Comparison of ENCODE assay signal across 12 cellular contexts in genomic region chr3:102156426-102156825, GRCh38.
A peak's percentile ranks its signal among the peaks of the same experiment; 100 is the strongest.
DNase-seq lines count a peak whose midpoint lies in the region; ATAC-seq and TF ChIP-seq lines count a peak whose summit lies in the region.
"Had no signal": no experiment of that assay in that cellular context is flagged by ENCODE, and none has a peak within 500 bp of the region (broad histone marks: within the 10 kb centered on the region; RNA-seq: fewer than 3 reads in every experiment).

No MANE protein-coding gene starts in this region.

- DNase-seq in HT1080 (ENCODE audit: low read depth) (peak; percentile 95), brain microvascular endothelial cell (peak; percentile 94), kidney epithelial cell (ENCODE audit: low read depth) (peak; percentile 99), glutamatergic neuron (no peak), NCI-H524 (lab: John Stamatoyannopoulos, UW) (no peak), prostate gland (ENCODE audit: low spot score) (no peak)
- DNase-seq: NCI-H146; stimulated activated CD4-positive, alpha-beta T cell treated with anti-CD3 and anti-CD28 coated beads, Interleukin-4, amount 100 ng/mL, for 1 hour; WERI-Rb-1 had no signal

- no peaks in the 10 kb centered on the region for H3K4me1 Mint-ChIP-seq in glutamatergic neuron (ENCODE audit: low read depth, unreplicated experiment)
- H3K4me1 Mint-ChIP-seq: nephron had no signal

- intact Hi-C loops in prostate gland (cut with DNase I), result no loop called here

- H3K4me1 ChIP-seq in ACC112 (ENCODE audit: control insufficient read depth, insufficient read depth, low read length, unreplicated experiment), result peaks cover 29% of the 10 kb centered on the region
- no peaks in the 10 kb centered on the region for H3K4me1 ChIP-seq in prostate gland (replicated peaks)

- no peaks in the 10 kb centered on the region for H3K79me2 ChIP-seq in ACC112 (ENCODE audit: control insufficient read depth, insufficient read depth, low read length, unreplicated experiment)

- H3K27me3 ChIP-seq in ACC112 (ENCODE audit: insufficient read depth, low read length), result no peaks in the 10 kb centered on the region
- no peaks in the 10 kb centered on the region for H3K27me3 ChIP-seq in brain microvascular endothelial cell (replicated peaks)
- H3K27me3 ChIP-seq in kidney epithelial cell (ENCODE audit: control insufficient read depth, insufficient read depth, low read length), result no peaks in the 10 kb centered on the region
- no peaks in the 10 kb centered on the region for H3K27me3 ChIP-seq in prostate gland (replicated peaks; ENCODE audit: insufficient read depth)

- peaks cover 10% of the 10 kb centered on the region for H3K36me3 Mint-ChIP-seq in glutamatergic neuron (ENCODE audit: unreplicated experiment)

- peak overlapping the region; percentile 36 for H2AFZ ChIP-seq in ACC112 (ENCODE audit: low read length, unreplicated experiment)

- 89% methylated on average over 2 of the region's 2 CpGs for WGBS in prostate gland

- H3K27me3 Mint-ChIP-seq in glutamatergic neuron (ENCODE audit: unreplicated experiment), result no peaks in the 10 kb centered on the region

- H3K27ac Mint-ChIP-seq in glutamatergic neuron (ENCODE audit: unreplicated experiment), result no peak overlapping the region
- H3K27ac Mint-ChIP-seq: nephron had no signal

- TF ChIP-seq CTCF in brain microvascular endothelial cell (IDR thresholded peaks at IDR 0.05; ENCODE audit: low read depth, low read length, missing control alignments) (no peak), kidney epithelial cell (IDR thresholded peaks at IDR 0.05; ENCODE audit: insufficient read depth, low read length, poor library complexity, severe bottlenecking) (no peak), glutamatergic neuron (IDR thresholded peaks at IDR 0.05; ENCODE audit: partially characterized antibody, unreplicated experiment) (no peak), prostate gland (IDR thresholded peaks at IDR 0.05) (no peak)

- H3K4me3 ChIP-seq in ACC112 (ENCODE audit: low read depth, low read length) (no peak overlapping the region), brain microvascular endothelial cell (ENCODE audit: low read depth, low read length) (no peak overlapping the region), kidney epithelial cell (ENCODE audit: low read depth, low read length) (no peak overlapping the region), prostate gland (no peak overlapping the region)

- no peaks in the 10 kb centered on the region for H3K9me3 ChIP-seq in prostate gland

- H3K4me3 Mint-ChIP-seq in glutamatergic neuron (ENCODE audit: unreplicated experiment), result no peak overlapping the region
- H3K4me3 Mint-ChIP-seq: nephron had no signal

- no peak for TF ChIP-seq POLR2A in prostate gland (IDR thresholded peaks at IDR 0.05)

- H3K36me3 ChIP-seq in ACC112 (ENCODE audit: insufficient read depth, low read length) (no peaks in the 10 kb centered on the region), brain microvascular endothelial cell (replicated peaks) (no peaks in the 10 kb centered on the region), kidney epithelial cell (ENCODE audit: control insufficient read depth, insufficient read depth, low read length) (no peaks in the 10 kb centered on the region), prostate gland (no peaks in the 10 kb centered on the region)
- H3K36me3 ChIP-seq: WERI-Rb-1 had no signal

- no peak for ATAC-seq in GM18861 (IDR thresholded peaks at IDR 0.05; ENCODE audit: unreplicated experiment)

- H3K9me3 Mint-ChIP-seq in glutamatergic neuron (ENCODE audit: unreplicated experiment), result no peaks in the 10 kb centered on the region

- in situ Hi-C loops in brain microvascular endothelial cell (cut with HindIII; ENCODE audit: low pct_ligation_motif_present, low sequenced_read_pairs), result no loop called here

- H3K27ac ChIP-seq in ACC112 (ENCODE audit: low read depth, low read length) (peak overlapping the region; percentile 86), brain microvascular endothelial cell (peak overlapping the region; percentile 81), prostate gland (no peak overlapping the region)
- H3K27ac ChIP-seq: WERI-Rb-1 had no signal

Comparison
In these comparisons a context has a peak if more than half of its experiments do, and no peak if none do; other contexts are left out.
1. H3K27ac ChIP-seq: peak in ACC112 (single experiment) and brain microvascular endothelial cell (single experiment); none in prostate gland (0 of 2).
2. DNase-seq: peak in HT1080 (single experiment), brain microvascular endothelial cell (single experiment) and kidney epithelial cell (single experiment); none in glutamatergic neuron (single experiment), NCI-H524 (0 of 2) and prostate gland (single experiment).